8 cellular contexts compared by ENCODE assay signal in the genomic region with DNA sequence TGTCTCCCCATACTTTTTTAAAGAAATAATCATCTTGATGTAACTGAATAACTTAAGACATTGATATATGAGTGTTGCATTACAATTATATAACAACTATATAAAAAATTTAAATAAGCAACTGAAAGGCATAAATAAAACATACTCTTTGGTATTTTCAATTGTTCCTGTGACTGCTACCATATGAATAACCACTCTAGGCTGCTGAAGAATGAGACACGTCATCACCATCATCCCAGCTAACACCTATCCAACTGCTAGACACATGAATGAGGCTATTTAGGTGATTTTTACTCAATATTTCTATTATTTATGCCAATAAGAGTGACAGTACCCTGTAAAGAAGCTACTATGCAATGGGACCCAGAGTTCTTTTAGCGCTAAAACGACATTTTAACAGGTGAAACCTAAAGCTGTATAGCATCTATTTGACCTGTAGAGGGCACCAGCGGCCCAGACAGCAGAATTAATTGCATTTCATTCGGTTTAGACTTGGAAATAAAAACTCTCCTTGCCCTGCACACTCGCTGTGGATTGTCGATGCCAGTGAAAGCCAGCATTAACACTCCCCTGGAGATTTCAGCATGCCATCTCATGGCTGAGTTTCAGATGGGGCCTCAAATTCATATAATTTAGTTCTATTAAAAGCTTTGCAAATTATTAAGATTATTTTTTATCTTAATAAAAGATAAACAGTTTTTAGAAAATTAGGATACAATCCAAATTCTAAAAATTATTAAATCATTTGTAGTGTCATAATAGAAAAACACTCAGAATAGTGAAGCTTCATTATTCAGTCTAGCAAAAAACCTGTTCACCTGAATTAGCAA.
DNase-seq lines count a peak whose midpoint lies in the region; ATAC-seq, FAIRE-seq and TF ChIP-seq lines count a peak whose summit lies in the region.

No MANE protein-coding gene starts in this region.

- H3K4me3 ChIP-seq in CD8-positive, alpha-beta T cell (ENCODE audit: low read depth, low read length): no peak overlapping the region
- H3K4me3 ChIP-seq in endothelial cell of umbilical vein (replicated peaks in 1 of 3; ENCODE audit: insufficient read depth in 1 of 3, low read depth in 1 of 3, low read length in 3 of 3) (no peak overlapping the region), uterus (no peak overlapping the region)

- no peaks in the 10 kb centered on the region for H3K79me2 ChIP-seq in endothelial cell of umbilical vein (ENCODE audit: control insufficient read depth, insufficient read depth, low read length)

- POLR2A ChIA-PET in CD8-positive, alpha-beta T cell (lab: Charles Lee): no interaction called here
- POLR2A ChIA-PET in endothelial cell of umbilical vein (lab: Charles Lee): interaction anchor here (0.6 to 1.2 kb wide), 2 partner anchors 89 to 241 kb away, joined by 4 read pairs; partner anchors contain the start of gene MAP2

- H3K4me1 Mint-ChIP-seq in CD8-positive, alpha-beta T cell (ENCODE audit: low read depth): no peaks in the 10 kb centered on the region

- H3K9me3 Mint-ChIP-seq in CD8-positive, alpha-beta T cell: no peaks in the 10 kb centered on the region

- dilution Hi-C loops in endothelial cell of umbilical vein (cut with MboI; ENCODE audit: extremely low pct_ligation_motif_present, low sequenced_read_pairs): no loop called here

- CTCF ChIA-PET in CD8-positive, alpha-beta T cell (lab: Charles Lee): interaction anchor here (0.5 kb wide), 1 partner anchor 575 kb away, joined by 3 read pairs; no protein-coding TSS in a partner anchor
- CTCF ChIA-PET in endothelial cell of umbilical vein (lab: Charles Lee): interaction anchor here (0.6 to 6.4 kb wide), 51 partner anchors 10 to 1065 kb away, joined by 3 to 254 read pairs (median 4); partner anchors contain the start of genes MAP2, PTH2R and UNC80

- H3K9me3 ChIP-seq in CD8-positive, alpha-beta T cell (ENCODE audit: low read length): no peaks in the 10 kb centered on the region
- H3K9me3 ChIP-seq in endothelial cell of umbilical vein (replicated peaks; ENCODE audit: control insufficient read depth, insufficient read depth, low read length): no peaks in the 10 kb centered on the region
- no peaks in the 10 kb centered on the region for H3K9me3 ChIP-seq in uterus

- TF ChIP-seq POLR2A in endothelial cell of umbilical vein (IDR thresholded peaks at IDR 0.05; ENCODE audit: low read depth, low read length) (no peak), uterus (IDR thresholded peaks at IDR 0.05) (no peak)

- FAIRE-seq in endothelial cell of umbilical vein (lab: Jason Lieb, UNC): peak; percentile 81

- H3K27me3 Mint-ChIP-seq in CD8-positive, alpha-beta T cell (ENCODE audit: low read depth): no peaks in the 10 kb centered on the region

- H3K27me3 ChIP-seq in CD8-positive, alpha-beta T cell (ENCODE audit: insufficient read depth, low read length): no peaks in the 10 kb centered on the region
- H3K27me3 ChIP-seq in endothelial cell of umbilical vein (ENCODE audit: control insufficient read depth in 2 of 2, insufficient read depth in 2 of 2, low read length in 2 of 2) (peaks cover 1 to 2% of the 10 kb centered on the region in 2 experiments), uterus (no peaks in the 10 kb centered on the region)

- no peaks in the 10 kb centered on the region for H3K36me3 Mint-ChIP-seq in CD8-positive, alpha-beta T cell

- H2AFZ ChIP-seq in endothelial cell of umbilical vein (ENCODE audit: low read depth, low read length): no peak overlapping the region

- DNase-seq in CD8-positive, alpha-beta T cell: peak in 2 of 7 experiments; percentile 1 to 13
- DNase-seq in NCI-H2029 (lab: John Stamatoyannopoulos, UW): peak; percentile 74
- DNase-seq in T1000 (lab: John Stamatoyannopoulos, UW): peak; percentile 50
- peak; percentile 69 for DNase-seq in endothelial cell of umbilical vein (ENCODE audit: low read depth, low spot score)
- peak; percentile 73 for DNase-seq in myocyte (ENCODE audit: low read depth)
- peak; percentile 16 to 23 for DNase-seq in uterus

- no peaks in the 10 kb centered on the region for H3K36me3 ChIP-seq in CD8-positive, alpha-beta T cell (ENCODE audit: insufficient read depth, low read length)
- H3K36me3 ChIP-seq in endothelial cell of umbilical vein (ENCODE audit: control insufficient read depth in 2 of 2, extremely low read depth in 1 of 2, insufficient read depth in 2 of 2, low read length in 2 of 2): no peaks in the 10 kb centered on the region
- no peaks in the 10 kb centered on the region for H3K36me3 ChIP-seq in uterus

- peak; percentile 36 for TF ChIP-seq CTCF in CD8-positive, alpha-beta T cell (IDR thresholded peaks at IDR 0.05)
- TF ChIP-seq CTCF in endothelial cell of umbilical vein (IDR thresholded peaks at IDR 0.05; ENCODE audit: extremely low read depth in 1 of 2, insufficient read depth in 1 of 2, low read depth in 1 of 2, low read length in 2 of 2) (peak; percentile 73 to 78), uterus (IDR thresholded peaks at IDR 0.05) (peak; percentile 46 to 72 (median 62))

- no peak overlapping the region for H3K4me2 ChIP-seq in endothelial cell of umbilical vein (ENCODE audit: insufficient read depth, low read length)

- no peak overlapping the region for H3K4me3 Mint-ChIP-seq in CD8-positive, alpha-beta T cell

- H3K27ac ChIP-seq in CD8-positive, alpha-beta T cell (ENCODE audit: low read depth, low read length): no peak overlapping the region
- H3K27ac ChIP-seq in endothelial cell of umbilical vein (ENCODE audit: insufficient read depth, low read depth, low read length) (no peak overlapping the region), uterus (no peak overlapping the region)

- BruUV-seq in endothelial cell of umbilical vein (replicated peaks; lab: Mats Ljungman, UMichigan): no TSS peak

- H3K9me1 ChIP-seq in endothelial cell of umbilical vein (replicated peaks; ENCODE audit: control insufficient read depth, extremely low read depth, insufficient read depth, low read length): no peaks in the 10 kb centered on the region

- no peaks in the 10 kb centered on the region for H4K20me1 ChIP-seq in endothelial cell of umbilical vein (replicated peaks; ENCODE audit: control insufficient read depth, extremely low read depth, insufficient read depth, low read length)

- no peak for ATAC-seq in CD8-positive, alpha-beta T cell
- ATAC-seq in GM18907 (IDR thresholded peaks at IDR 0.05; ENCODE audit: unreplicated experiment): peak; percentile 88
- peak; percentile 89 for ATAC-seq in HG03066 (IDR thresholded peaks at IDR 0.05; ENCODE audit: low read depth, unreplicated experiment)

- H3K27ac Mint-ChIP-seq in CD8-positive, alpha-beta T cell: no peak overlapping the region

- H3K9ac ChIP-seq in endothelial cell of umbilical vein (replicated peaks; ENCODE audit: extremely low read depth, insufficient read depth, low read length): no peak overlapping the region

- intact Hi-C loops in CD8-positive, alpha-beta T cell (cut with DNase I, micrococcal nuclease): loop anchor here in 1 of 2 experiments (10.0 kb wide), 1 partner anchor 860 kb away; no protein-coding TSS in a partner anchor
- intact Hi-C loops in endothelial cell of umbilical vein (cut with micrococcal nuclease) (loop anchor here (1.0 to 5.0 kb wide), 6 partner anchors 48 to 864 kb away; no protein-coding TSS in a partner anchor), uterus (cut with DNase I; ENCODE audit: low total_unique reads) (no loop called here)

- no peaks in the 10 kb centered on the region for H3K4me1 ChIP-seq in CD8-positive, alpha-beta T cell (ENCODE audit: insufficient read depth, low read length)
- H3K4me1 ChIP-seq in endothelial cell of umbilical vein (ENCODE audit: control insufficient read depth, extremely low read depth, insufficient read depth, low read length) (no peaks in the 10 kb centered on the region), uterus (no peaks in the 10 kb centered on the region)

TF ChIP-seq in endothelial cell of umbilical vein, 7 proteins besides CTCF, POLR2A, EP300 and RAD21:
- TF ChIP-seq MYC (IDR thresholded peaks at IDR 0.05; ENCODE audit: low read depth, low read length) (no peak), GATA2 (IDR thresholded peaks at IDR 0.05; ENCODE audit: insufficient read depth, insufficient read length, low read depth, low read length) (no peak), FOS (IDR thresholded peaks at IDR 0.05; ENCODE audit: borderline replicate concordance, insufficient read depth, low read length) (no peak), JUN (IDR thresholded peaks at IDR 0.05; ENCODE audit: borderline replicate concordance, insufficient read depth, insufficient read length, low read depth) (no peak), POLR2AphosphoS5 (IDR thresholded peaks at IDR 0.05; ENCODE audit: insufficient read depth, low read depth, low read length) (no peak), MAX (IDR thresholded peaks at IDR 0.05; ENCODE audit: insufficient read depth, insufficient read length) (no peak), EZH2 (IDR thresholded peaks at IDR 0.05; ENCODE audit: borderline replicate concordance, low read depth, low read length, severe bottlenecking) (no peak)
